Comparison of ENCODE assay signal across 11 cellular contexts in genomic region chr14:105862581-105863239, GRCh38.
DNase-seq lines count a peak whose midpoint lies in the region; ATAC-seq and TF ChIP-seq lines count a peak whose summit lies in the region.
"Had no signal": no experiment of that assay in that cellular context is flagged by ENCODE, and none has a peak within 500 bp of the region (broad histone marks: within the 10 kb centered on the region; RNA-seq: fewer than 3 reads in every experiment).

No MANE protein-coding gene starts in this region.

- ATAC-seq in activated CD4-positive, CD25-positive, alpha-beta regulatory T cell treated with anti-CD3 and anti-CD28 coated beads, Interleukin-2, amount 50 U/mL, for 24 hours, result no peak
- ATAC-seq in stimulated activated effector memory CD8-positive, alpha-beta T cell treated with anti-CD3 and anti-CD28 coated beads, Interleukin-12 subunit alpha, Interleukin-12 subunit beta, amount 100 ng/mL, for 72 hours, result no peak
- ATAC-seq in HG02588 (IDR thresholded peaks at IDR 0.05; ENCODE audit: unreplicated experiment), result no peak

- no peaks in the 10 kb centered on the region for H3K9me3 ChIP-seq in MM.1S (replicated peaks; ENCODE audit: insufficient read depth, low read length)

- H3K4me3 ChIP-seq in MM.1S (ENCODE audit: low read length), result peak overlapping the region; percentile 99
- H3K4me3 ChIP-seq: cardiac muscle cell had no signal

- CTCF ChIA-PET in MCF 10A (lab: Yijun Ruan, JAX), result no interaction called here

- H3K4me2 ChIP-seq in MM.1S (ENCODE audit: low read depth, low read length), result peak overlapping the region; percentile 30; the same call in 1 of the 2 replicates

- no peaks in the 10 kb centered on the region for H3K4me1 ChIP-seq in MM.1S (ENCODE audit: low read length)

- no peaks in the 10 kb centered on the region for H4K20me1 ChIP-seq in MM.1S (ENCODE audit: insufficient read depth, low read length)

- peaks cover 6% of the 10 kb centered on the region for H3K36me3 Mint-ChIP-seq in activated naive CD8-positive, alpha-beta T cell treated with anti-CD3 and anti-CD28 coated beads for 36 hours
- peaks cover 24% of the 10 kb centered on the region for H3K36me3 Mint-ChIP-seq in stimulated activated effector memory CD8-positive, alpha-beta T cell treated with anti-CD3 and anti-CD28 coated beads, Interleukin-12 subunit alpha, Interleukin-12 subunit beta, amount 100 ng/mL, for 72 hours
- peaks cover 7% of the 10 kb centered on the region for H3K36me3 Mint-ChIP-seq in MCF 10A (ENCODE audit: insufficient read depth, unreplicated experiment)

- BruUV-seq in MCF 10A (replicated peaks; lab: Mats Ljungman, UMichigan), result no TSS peak

- peaks cover 34% of the 10 kb centered on the region for H3F3A ChIP-seq in MM.1S (ENCODE audit: insufficient read depth, low read length)

- peaks cover 26% of the 10 kb centered on the region for H3K4me1 Mint-ChIP-seq in activated naive CD8-positive, alpha-beta T cell treated with anti-CD3 and anti-CD28 coated beads for 36 hours
- H3K4me1 Mint-ChIP-seq in stimulated activated effector memory CD8-positive, alpha-beta T cell treated with anti-CD3 and anti-CD28 coated beads, Interleukin-12 subunit alpha, Interleukin-12 subunit beta, amount 100 ng/mL, for 72 hours, result peaks cover 19% of the 10 kb centered on the region
- H3K4me1 Mint-ChIP-seq in MCF 10A (ENCODE audit: insufficient read depth, unreplicated experiment), result no peaks in the 10 kb centered on the region

- TF ChIP-seq CTCF in MM.1S (IDR thresholded peaks at IDR 0.05; ENCODE audit: low read length), result no peak
- TF ChIP-seq CTCF in MCF 10A (IDR thresholded peaks at IDR 0.05; ENCODE audit: unreplicated experiment), result no peak

- no peaks in the 10 kb centered on the region for H3K9me3 Mint-ChIP-seq in activated naive CD8-positive, alpha-beta T cell treated with anti-CD3 and anti-CD28 coated beads for 36 hours
- no peaks in the 10 kb centered on the region for H3K9me3 Mint-ChIP-seq in stimulated activated effector memory CD8-positive, alpha-beta T cell treated with anti-CD3 and anti-CD28 coated beads, Interleukin-12 subunit alpha, Interleukin-12 subunit beta, amount 100 ng/mL, for 72 hours
- H3K9me3 Mint-ChIP-seq in MCF 10A (ENCODE audit: unreplicated experiment), result no peaks in the 10 kb centered on the region

- POLR2A ChIA-PET in MCF 10A (lab: Yijun Ruan, JAX), result no interaction called here

- no peaks in the 10 kb centered on the region for H3K27me3 Mint-ChIP-seq in activated naive CD8-positive, alpha-beta T cell treated with anti-CD3 and anti-CD28 coated beads for 36 hours
- no peaks in the 10 kb centered on the region for H3K27me3 Mint-ChIP-seq in MCF 10A (ENCODE audit: insufficient read depth, unreplicated experiment)

- peak overlapping the region; percentile 100 for H3K9ac ChIP-seq in MM.1S (ENCODE audit: low read length)

- no peaks in the 10 kb centered on the region for H3K9me2 ChIP-seq in MM.1S (replicated peaks; ENCODE audit: insufficient read depth, low read length)

- no peak overlapping the region for H2AFZ ChIP-seq in MM.1S (ENCODE audit: low read length)

- H3K27ac ChIP-seq in MM.1S (ENCODE audit: low read length), result peak overlapping the region; percentile 100
- H3K27ac ChIP-seq: cardiac muscle cell, HL-60 had no signal

- H3K36me3 ChIP-seq in MM.1S (replicated peaks; ENCODE audit: insufficient read depth, low read length), result peaks cover 17% of the 10 kb centered on the region
- H3K36me3 ChIP-seq: cardiac muscle cell had no signal

- DNase-seq in activated CD4-positive, CD25-positive, alpha-beta regulatory T cell treated with anti-CD3 and anti-CD28 coated beads, Interleukin-2, amount 50 U/mL, for 72 hours, result peak; percentile 28
- DNase-seq in MM.1S (peak; percentile 5), NCI-H2227 treated with DMSO at 0.1 percent for 48 hours (lab: John Stamatoyannopoulos, UW) (no peak), MCF 10A (ENCODE audit: unreplicated experiment) (no peak)
- DNase-seq in activated naive CD8-positive, alpha-beta T cell treated with anti-CD3 and anti-CD28 coated beads for 36 hours, result no peak
- no peak for DNase-seq in stimulated activated effector memory CD8-positive, alpha-beta T cell treated with anti-CD3 and anti-CD28 coated beads, Interleukin-12 subunit alpha, Interleukin-12 subunit beta, amount 100 ng/mL, for 72 hours (ENCODE audit: low spot score in 2 of 2)
- DNase-seq: NCI-H1105 had no signal

- peak overlapping the region; percentile 80 for H3K4me3 Mint-ChIP-seq in activated naive CD8-positive, alpha-beta T cell treated with anti-CD3 and anti-CD28 coated beads for 36 hours
- H3K4me3 Mint-ChIP-seq in stimulated activated effector memory CD8-positive, alpha-beta T cell treated with anti-CD3 and anti-CD28 coated beads, Interleukin-12 subunit alpha, Interleukin-12 subunit beta, amount 100 ng/mL, for 72 hours, result peak overlapping the region; percentile 46
- no peak overlapping the region for H3K4me3 Mint-ChIP-seq in MCF 10A (ENCODE audit: unreplicated experiment)

- peaks cover 51% of the 10 kb centered on the region for H3K79me2 ChIP-seq in MM.1S (ENCODE audit: low read length)

- H3K27ac Mint-ChIP-seq in activated naive CD8-positive, alpha-beta T cell treated with anti-CD3 and anti-CD28 coated beads for 36 hours, result peak overlapping the region; percentile 93
- H3K27ac Mint-ChIP-seq in stimulated activated effector memory CD8-positive, alpha-beta T cell treated with anti-CD3 and anti-CD28 coated beads, Interleukin-12 subunit alpha, Interleukin-12 subunit beta, amount 100 ng/mL, for 72 hours, result peak overlapping the region; percentile 60
- no peak overlapping the region for H3K27ac Mint-ChIP-seq in MCF 10A (ENCODE audit: low read depth, unreplicated experiment)

- intact Hi-C loops in MCF 10A (cut with micrococcal nuclease), result no loop called here

- H3K27me3 ChIP-seq in MM.1S (replicated peaks; ENCODE audit: insufficient read depth, low read length), result no peaks in the 10 kb centered on the region
- H3K27me3 ChIP-seq: cardiac muscle cell had no signal

Comparison
In these comparisons a context has a peak if more than half of its experiments do, and no peak if none do; other contexts are left out.
1. DNase-seq: peak in activated CD4-positive, CD25-positive, alpha-beta regulatory T cell treated with anti-CD3 and anti-CD28 coated beads, Interleukin-2, amount 50 U/mL, for 72 hours (single experiment) and MM.1S (single experiment); none in activated naive CD8-positive, alpha-beta T cell treated with anti-CD3 and anti-CD28 coated beads for 36 hours (single experiment), stimulated activated effector memory CD8-positive, alpha-beta T cell treated with anti-CD3 and anti-CD28 coated beads, Interleukin-12 subunit alpha, Interleukin-12 subunit beta, amount 100 ng/mL, for 72 hours (0 of 2), NCI-H2227 treated with DMSO at 0.1 percent for 48 hours (single experiment) and MCF 10A (single experiment).